Comparison of ENCODE assay signal across 18 cellular contexts in genomic region chr18:55289775-55290174, GRCh38.
A peak's percentile ranks its signal among the peaks of the same experiment; 100 is the strongest.
DNase-seq lines count a peak whose midpoint lies in the region; ATAC-seq and TF ChIP-seq lines count a peak whose summit lies in the region.
"Had no signal": no experiment of that assay in that cellular context is flagged by ENCODE, and none has a peak within 500 bp of the region (broad histone marks: within the 10 kb centered on the region; RNA-seq: fewer than 3 reads in every experiment).

No MANE protein-coding gene starts in this region.

- POLR2A ChIA-PET in activated B cell treated with CpG ODN at 0.5 μM for 24 hours (lab: Charles Lee) = interaction anchor here (0.6 kb wide), 1 partner anchor 32 kb away, joined by 4 read pairs; no protein-coding TSS in a partner anchor
- POLR2A ChIA-PET in activated CD8-positive, alpha-beta T cell treated with anti-CD3 and anti-CD28 coated beads, Interleukin-2, amount 10 ng/mL, durations not matched to agents 7 days and 5 days (lab: Charles Lee) = no interaction called here

- H3K27ac ChIP-seq in colonic mucosa = no peak overlapping the region

- no peak overlapping the region for H3K9ac ChIP-seq in colonic mucosa (ENCODE audit: low read depth in 2 of 2, low read length in 2 of 2)

- H3K9me3 ChIP-seq in T-helper 17 cell (ENCODE audit: control insufficient read depth, low read length, poor library complexity, severe bottlenecking) (no peaks in the 10 kb centered on the region), colonic mucosa (no peaks in the 10 kb centered on the region)

- H3K9me3 Mint-ChIP-seq in activated B cell treated with CpG ODN at 0.5 μM for 24 hours = no peaks in the 10 kb centered on the region
- no peaks in the 10 kb centered on the region for H3K9me3 Mint-ChIP-seq in activated CD8-positive, alpha-beta T cell treated with anti-CD3 and anti-CD28 coated beads, Interleukin-2, amount 10 ng/mL, durations not matched to agents 7 days and 5 days (ENCODE audit: insufficient read depth)
- H3K9me3 Mint-ChIP-seq in activated naive CD8-positive, alpha-beta T cell treated with anti-CD3 and anti-CD28 coated beads, Interleukin-2, amount 50 U/mL, for 24 hours = no peaks in the 10 kb centered on the region
- H3K9me3 Mint-ChIP-seq: activated CD4-positive, alpha-beta T cell treated with anti-CD3 and anti-CD28 coated beads, Interleukin-2, amount 10 ng/mL, durations not matched to agents 24 days and 14 days; activated naive CD4-positive, alpha-beta T cell treated with anti-CD3 and anti-CD28 coated beads, Interleukin-2, amount 10 ng/mL, durations not matched to agents 7 days and 5 days; mesothelial cell of epicardium had no signal

- ATAC-seq in GM18519 (IDR thresholded peaks at IDR 0.05; ENCODE audit: low FRiP score, unreplicated experiment) (peak; percentile 81), GM19455 (IDR thresholded peaks at IDR 0.05; ENCODE audit: unreplicated experiment) (peak; percentile 75), HG02840 (IDR thresholded peaks at IDR 0.05; ENCODE audit: low FRiP score, unreplicated experiment) (peak; percentile 78), activated B cell treated with CpG ODN at 0.5 μM for 24 hours (ENCODE audit: low read depth) (peak; percentile 56), T-helper 17 cell (no peak)
- ATAC-seq in activated CD8-positive, alpha-beta T cell treated with anti-CD3 and anti-CD28 coated beads, Interleukin-2, amount 10 ng/mL, durations not matched to agents 7 days and 5 days = no peak
- no peak for ATAC-seq in activated naive CD8-positive, alpha-beta T cell treated with anti-CD3 and anti-CD28 coated beads, Interleukin-2, amount 50 U/mL, for 24 hours
- ATAC-seq: Panc1 had no signal

- H3K36me3 ChIP-seq in colonic mucosa = no peaks in the 10 kb centered on the region

- H3K4me3 ChIP-seq in colonic mucosa = no peak overlapping the region

- TF ChIP-seq CTCF in activated B cell treated with CpG ODN at 0.5 μM for 24 hours (IDR thresholded peaks at IDR 0.05) (no peak), colonic mucosa (IDR thresholded peaks at IDR 0.05) (no peak)

- CTCF ChIA-PET in activated B cell treated with CpG ODN at 0.5 μM for 24 hours (lab: Charles Lee) = no interaction called here
- CTCF ChIA-PET in activated CD8-positive, alpha-beta T cell treated with anti-CD3 and anti-CD28 coated beads, Interleukin-2, amount 10 ng/mL, durations not matched to agents 7 days and 5 days (lab: Charles Lee) = interaction anchor here (1.0 kb wide), 1 partner anchor 55 kb away, joined by 3 read pairs; no protein-coding TSS in a partner anchor

- H3K27ac Mint-ChIP-seq in activated B cell treated with CpG ODN at 0.5 μM for 24 hours (peak overlapping the region; percentile 47), T-helper 17 cell (no peak overlapping the region)
- no peak overlapping the region for H3K27ac Mint-ChIP-seq in activated CD8-positive, alpha-beta T cell treated with anti-CD3 and anti-CD28 coated beads, Interleukin-2, amount 10 ng/mL, durations not matched to agents 7 days and 5 days
- no peak overlapping the region for H3K27ac Mint-ChIP-seq in activated naive CD8-positive, alpha-beta T cell treated with anti-CD3 and anti-CD28 coated beads, Interleukin-2, amount 50 U/mL, for 24 hours
- H3K27ac Mint-ChIP-seq: activated CD4-positive, alpha-beta T cell treated with anti-CD3 and anti-CD28 coated beads, Interleukin-2, amount 10 ng/mL, durations not matched to agents 24 days and 14 days; activated naive CD4-positive, alpha-beta T cell treated with anti-CD3 and anti-CD28 coated beads, Interleukin-2, amount 10 ng/mL, durations not matched to agents 7 days and 5 days had no signal

- intact Hi-C loops in activated B cell treated with CpG ODN at 0.5 μM for 24 hours (cut with micrococcal nuclease) (no loop called here), colonic mucosa (cut with DNase I) (no loop called here)

- no peaks in the 10 kb centered on the region for H3K27me3 ChIP-seq in colonic mucosa

- no peak for DNase-seq in activated B cell treated with CpG ODN at 0.5 μM for 24 hours
- DNase-seq in T-helper 17 cell = no peak
- no peak for DNase-seq in colonic mucosa
- no peak for DNase-seq in activated CD8-positive, alpha-beta T cell treated with anti-CD3 and anti-CD28 coated beads, Interleukin-2, amount 10 ng/mL, durations not matched to agents 7 days and 5 days
- DNase-seq in activated naive CD8-positive, alpha-beta T cell treated with anti-CD3 and anti-CD28 coated beads, Interleukin-2, amount 50 U/mL, for 24 hours = no peak
- DNase-seq: activated CD4-positive, alpha-beta T cell treated with anti-CD3 and anti-CD28 coated beads, Interleukin-2, amount 10 ng/mL, durations not matched to agents 24 days and 14 days; activated naive CD4-positive, alpha-beta T cell treated with anti-CD3 and anti-CD28 coated beads, Interleukin-2, amount 10 ng/mL, durations not matched to agents 7 days and 5 days; HCEC 1CT; hippocampal formation; KG1; NCI-H1092; NCI-H2081; NCI-H526 had no signal

- H3K27me3 Mint-ChIP-seq in activated B cell treated with CpG ODN at 0.5 μM for 24 hours (no peaks in the 10 kb centered on the region), T-helper 17 cell (no peaks in the 10 kb centered on the region)
- H3K27me3 Mint-ChIP-seq in activated CD8-positive, alpha-beta T cell treated with anti-CD3 and anti-CD28 coated beads, Interleukin-2, amount 10 ng/mL, durations not matched to agents 7 days and 5 days (ENCODE audit: low read depth) = no peaks in the 10 kb centered on the region
- no peaks in the 10 kb centered on the region for H3K27me3 Mint-ChIP-seq in activated naive CD8-positive, alpha-beta T cell treated with anti-CD3 and anti-CD28 coated beads, Interleukin-2, amount 50 U/mL, for 24 hours
- H3K27me3 Mint-ChIP-seq: activated CD4-positive, alpha-beta T cell treated with anti-CD3 and anti-CD28 coated beads, Interleukin-2, amount 10 ng/mL, durations not matched to agents 24 days and 14 days; activated naive CD4-positive, alpha-beta T cell treated with anti-CD3 and anti-CD28 coated beads, Interleukin-2, amount 10 ng/mL, durations not matched to agents 7 days and 5 days had no signal

- no peak overlapping the region for H3K4me3 Mint-ChIP-seq in activated B cell treated with CpG ODN at 0.5 μM for 24 hours
- no peak overlapping the region for H3K4me3 Mint-ChIP-seq in T-helper 17 cell
- H3K4me3 Mint-ChIP-seq in activated CD8-positive, alpha-beta T cell treated with anti-CD3 and anti-CD28 coated beads, Interleukin-2, amount 10 ng/mL, durations not matched to agents 7 days and 5 days = no peak overlapping the region
- no peak overlapping the region for H3K4me3 Mint-ChIP-seq in activated naive CD8-positive, alpha-beta T cell treated with anti-CD3 and anti-CD28 coated beads, Interleukin-2, amount 50 U/mL, for 24 hours
- H3K4me3 Mint-ChIP-seq: activated CD4-positive, alpha-beta T cell treated with anti-CD3 and anti-CD28 coated beads, Interleukin-2, amount 10 ng/mL, durations not matched to agents 24 days and 14 days; activated naive CD4-positive, alpha-beta T cell treated with anti-CD3 and anti-CD28 coated beads, Interleukin-2, amount 10 ng/mL, durations not matched to agents 7 days and 5 days; mesothelial cell of epicardium had no signal

- H3K4me1 Mint-ChIP-seq in activated B cell treated with CpG ODN at 0.5 μM for 24 hours (peaks cover 81% of the 10 kb centered on the region), T-helper 17 cell (no peaks in the 10 kb centered on the region)
- H3K4me1 Mint-ChIP-seq in activated CD8-positive, alpha-beta T cell treated with anti-CD3 and anti-CD28 coated beads, Interleukin-2, amount 10 ng/mL, durations not matched to agents 7 days and 5 days (ENCODE audit: low read depth) = no peaks in the 10 kb centered on the region
- H3K4me1 Mint-ChIP-seq in activated naive CD8-positive, alpha-beta T cell treated with anti-CD3 and anti-CD28 coated beads, Interleukin-2, amount 50 U/mL, for 24 hours = peaks cover 2% of the 10 kb centered on the region
- H3K4me1 Mint-ChIP-seq: activated CD4-positive, alpha-beta T cell treated with anti-CD3 and anti-CD28 coated beads, Interleukin-2, amount 10 ng/mL, durations not matched to agents 24 days and 14 days; activated naive CD4-positive, alpha-beta T cell treated with anti-CD3 and anti-CD28 coated beads, Interleukin-2, amount 10 ng/mL, durations not matched to agents 7 days and 5 days had no signal

- H3K36me3 Mint-ChIP-seq in activated B cell treated with CpG ODN at 0.5 μM for 24 hours (ENCODE audit: low read depth) (peaks cover 40% of the 10 kb centered on the region), T-helper 17 cell (ENCODE audit: low read depth) (no peaks in the 10 kb centered on the region)
- H3K36me3 Mint-ChIP-seq in activated CD8-positive, alpha-beta T cell treated with anti-CD3 and anti-CD28 coated beads, Interleukin-2, amount 10 ng/mL, durations not matched to agents 7 days and 5 days (ENCODE audit: low read depth) = no peaks in the 10 kb centered on the region
- no peaks in the 10 kb centered on the region for H3K36me3 Mint-ChIP-seq in activated naive CD8-positive, alpha-beta T cell treated with anti-CD3 and anti-CD28 coated beads, Interleukin-2, amount 50 U/mL, for 24 hours (ENCODE audit: low read depth)
- H3K36me3 Mint-ChIP-seq: activated naive CD4-positive, alpha-beta T cell treated with anti-CD3 and anti-CD28 coated beads, Interleukin-2, amount 10 ng/mL, durations not matched to agents 7 days and 5 days had no signal

- no peaks in the 10 kb centered on the region for H3K4me1 ChIP-seq in colonic mucosa

Comparison
In these comparisons a context has a peak if more than half of its experiments do, and no peak if none do; other contexts are left out.
1. ATAC-seq: peak in GM18519 (single experiment), GM19455 (single experiment), HG02840 (single experiment) and activated B cell treated with CpG ODN at 0.5 μM for 24 hours (single experiment); none in T-helper 17 cell (single experiment), activated CD8-positive, alpha-beta T cell treated with anti-CD3 and anti-CD28 coated beads, Interleukin-2, amount 10 ng/mL, durations not matched to agents 7 days and 5 days (single experiment) and activated naive CD8-positive, alpha-beta T cell treated with anti-CD3 and anti-CD28 coated beads, Interleukin-2, amount 50 U/mL, for 24 hours (single experiment).